In genomic region chr1:183881387-183882084, GRCh38 we compare ENCODE assay signal across 8 cellular contexts.
DNase-seq lines count a peak whose midpoint lies in the region; ATAC-seq, FAIRE-seq and TF ChIP-seq lines count a peak whose summit lies in the region.

No MANE protein-coding gene starts in this region.

- H4K20me1 ChIP-seq in HepG2 (ENCODE audit: insufficient read depth, low read length) (no peaks in the 10 kb centered on the region), OCI-LY7 (ENCODE audit: insufficient read depth, low read length) (no peaks in the 10 kb centered on the region)

- TF ChIP-seq CTCF in choroid plexus epithelial cell (conservative IDR thresholded peaks at IDR 0.05; ENCODE audit: low read depth, low read length) (no peak), HepG2 (CRISPR knock-in tag; IDR thresholded peaks at IDR 0.05) (no peak), uterus (IDR thresholded peaks at IDR 0.05) (no peak), gastrocnemius medialis (IDR thresholded peaks at IDR 0.05 in 4 of 5, conservative IDR thresholded peaks at IDR 0.05 in 1 of 5) (no peak), OCI-LY7 (conservative IDR thresholded peaks at IDR 0.05; ENCODE audit: low read length) (no peak)
- TF ChIP-seq CTCF in CD4-positive, alpha-beta T cell (IDR thresholded peaks at IDR 0.05) = no peak

- BruUV-seq in HepG2 (replicated peaks; lab: Mats Ljungman, UMichigan) = no TSS peak
- BruUV-seq in OCI-LY7 (replicated peaks; lab: Mats Ljungman, UMichigan) = no TSS peak

- CTCF ChIA-PET in HepG2 (lab: Yijun Ruan, JAX; ENCODE audit: low intra/inter-chr PET ratio, low total read pairs) (no interaction called here), OCI-LY7 (lab: Charles Lee; ENCODE audit: unreplicated experiment) (no interaction called here)
- CTCF ChIA-PET in CD4-positive, alpha-beta T cell (lab: Charles Lee) = no interaction called here

- H3K4me2 ChIP-seq in HepG2 (ENCODE audit: low read depth, low read length) (no peak overlapping the region), OCI-LY7 (ENCODE audit: low read length) (no peak overlapping the region)

- no peak overlapping the region for H3K4me3 Mint-ChIP-seq in CD4-positive, alpha-beta T cell

- no peaks in the 10 kb centered on the region for H3K27me3 Mint-ChIP-seq in CD4-positive, alpha-beta T cell

- 14% methylated on average over 1 of the region's 3 CpGs for WGBS in HepG2 (ENCODE audit: low lambda C conversion rate)

- H3K27me3 ChIP-seq in HepG2 (ENCODE audit: control insufficient read depth in 1 of 2, insufficient read depth in 2 of 2, low read length in 2 of 2) (no peaks in the 10 kb centered on the region), uterus (no peaks in the 10 kb centered on the region), gastrocnemius medialis (no peaks in the 10 kb centered on the region)
- no peaks in the 10 kb centered on the region for H3K27me3 ChIP-seq in CD4-positive, alpha-beta T cell (ENCODE audit: control insufficient read depth, insufficient read depth, low read length)

- peaks cover 13% of the 10 kb centered on the region for H3K36me3 Mint-ChIP-seq in CD4-positive, alpha-beta T cell (ENCODE audit: low read depth)

- peaks cover 3% of the 10 kb centered on the region in 2 experiments; a peak in 1 of 5 replicates for H3K36me3 ChIP-seq in HepG2 (replicated peaks in 1 of 2; ENCODE audit: control insufficient read depth in 1 of 2, insufficient read depth in 2 of 2, low read length in 2 of 2)
- no peaks in the 10 kb centered on the region for H3K36me3 ChIP-seq in uterus
- no peaks in the 10 kb centered on the region for H3K36me3 ChIP-seq in gastrocnemius medialis
- no peaks in the 10 kb centered on the region for H3K36me3 ChIP-seq in OCI-LY7 (ENCODE audit: insufficient read depth, low read length)

- H3K9ac ChIP-seq in HepG2 (ENCODE audit: insufficient read depth, low read depth, low read length) = no peak overlapping the region

- ATAC-seq in HepG2 (peak; percentile 91), gastrocnemius medialis (no peak)
- ATAC-seq in CD4-positive, alpha-beta T cell (ENCODE audit: poor library complexity) = no peak

- H3K9me2 ChIP-seq in OCI-LY7 (ENCODE audit: insufficient read depth, low read length) = no peaks in the 10 kb centered on the region

- in situ Hi-C loops in HepG2 (cut with HindIII; ENCODE audit: extremely low pct_ligation_motif_present, low pct_unique_long_range_greater_than_20kb) (no loop called here), gastrocnemius medialis (cut with MboI; ENCODE audit: low sequenced_read_pairs in 4 of 4) (loop anchor here in 1 of 4 donors (25.0 kb wide), 1 partner anchor 419 kb away; the partner anchor contains the start of gene SMG7)

- POLR2A ChIA-PET in HepG2 (lab: Yijun Ruan, JAX) (interaction anchor here (0.8 to 1.7 kb wide), 4 partner anchors 11 to 169 kb away, joined by 3 to 10 read pairs (median 4); partner anchors contain the start of gene TSEN15), OCI-LY7 (lab: Charles Lee) (no interaction called here)
- POLR2A ChIA-PET in CD4-positive, alpha-beta T cell (lab: Charles Lee) = no interaction called here

- H3K27ac ChIP-seq in HepG2 (ENCODE audit: extremely low read length, insufficient read depth, low read length) = no peak overlapping the region
- H3K27ac ChIP-seq in uterus = peak overlapping the region; percentile 44 to 58
- H3K27ac ChIP-seq in CD4-positive, alpha-beta T cell (ENCODE audit: low read depth, low read length) = no peak overlapping the region
- peak overlapping the region in 1 of 4 donors; percentile 32 for H3K27ac ChIP-seq in gastrocnemius medialis
- H3K27ac ChIP-seq in OCI-LY7 (ENCODE audit: low read depth, low read length, poor library complexity, severe bottlenecking) = no peak overlapping the region

- peaks cover 10% of the 10 kb centered on the region for H3K4me1 Mint-ChIP-seq in CD4-positive, alpha-beta T cell (ENCODE audit: low read depth)

- no peak for TF ChIP-seq RAD21 in HepG2 (CRISPR knock-in tag; IDR thresholded peaks at IDR 0.05)

- FAIRE-seq in HepG2 (lab: Jason Lieb, UNC) = no peak

- intact Hi-C loops in HepG2 (cut with micrococcal nuclease; ENCODE audit: unreplicated experiment) = loop anchor here (5.0 kb wide), 1 partner anchor 69 kb away; no protein-coding TSS in a partner anchor
- intact Hi-C loops in uterus (cut with DNase I; ENCODE audit: low total_unique reads) = no loop called here
- intact Hi-C loops in CD4-positive, alpha-beta T cell (cut with DNase I, micrococcal nuclease) = no loop called here
- intact Hi-C loops in gastrocnemius medialis (cut with DNase I; ENCODE audit: low total_unique reads) = no loop called here
- intact Hi-C loops in OCI-LY7 (cut with micrococcal nuclease; ENCODE audit: unreplicated experiment) = no loop called here

- DNase-seq in NCI-H2171 treated with DMSO at 0.1 percent for 48 hours (lab: John Stamatoyannopoulos, UW) (peak; percentile 7), NCI-H2171 (lab: John Stamatoyannopoulos, UW) (no peak), choroid plexus epithelial cell (ENCODE audit: low read depth) (peak; percentile 88), HepG2 (ENCODE audit: low spot score) (peak; percentile 77), uterus (peak in 1 of 2 donors; percentile 36), gastrocnemius medialis (no peak), OCI-LY7 (ENCODE audit: low spot score) (no peak)
- no peak for DNase-seq in CD4-positive, alpha-beta T cell

- H2AFZ ChIP-seq in HepG2 (ENCODE audit: low read length) = no peak overlapping the region
- H2AFZ ChIP-seq in OCI-LY7 (ENCODE audit: low read length) = no peak overlapping the region

- H3K4me3 ChIP-seq in choroid plexus epithelial cell (ENCODE audit: low read depth, low read length) (no peak overlapping the region), HepG2 (replicated peaks in 1 of 3; ENCODE audit: insufficient read depth in 1 of 3, low read depth in 2 of 3, low read length in 3 of 3) (no peak overlapping the region), uterus (no peak overlapping the region), gastrocnemius medialis (no peak overlapping the region), OCI-LY7 (ENCODE audit: low read depth, low read length, poor library complexity, severe bottlenecking) (no peak overlapping the region)

- H3K9me3 Mint-ChIP-seq in CD4-positive, alpha-beta T cell = no peaks in the 10 kb centered on the region

- no peaks in the 10 kb centered on the region for H3K79me2 ChIP-seq in HepG2 (ENCODE audit: insufficient read depth, low read length)
- no peaks in the 10 kb centered on the region for H3K79me2 ChIP-seq in OCI-LY7 (ENCODE audit: insufficient read depth, low read depth, low read length)

- H3K27ac Mint-ChIP-seq in CD4-positive, alpha-beta T cell = no peak overlapping the region

- H3K9me3 ChIP-seq in HepG2 (ENCODE audit: low read length) (no peaks in the 10 kb centered on the region), uterus (no peaks in the 10 kb centered on the region), gastrocnemius medialis (no peaks in the 10 kb centered on the region), OCI-LY7 (ENCODE audit: low read length) (no peaks in the 10 kb centered on the region)
- no peaks in the 10 kb centered on the region for H3K9me3 ChIP-seq in CD4-positive, alpha-beta T cell (ENCODE audit: control insufficient read depth, low read length)

- peaks cover 27% of the 10 kb centered on the region for H3K4me1 ChIP-seq in HepG2 (ENCODE audit: insufficient read depth, low read length)
- peaks cover 0 to 6% of the 10 kb centered on the region in 2 donors for H3K4me1 ChIP-seq in uterus
- H3K4me1 ChIP-seq in gastrocnemius medialis = peaks cover 12 to 17% of the 10 kb centered on the region in 2 donors
- no peaks in the 10 kb centered on the region for H3K4me1 ChIP-seq in OCI-LY7 (ENCODE audit: insufficient read depth, low read length, poor library complexity, severe bottlenecking)

- TF ChIP-seq EP300 in HepG2 (IDR thresholded peaks at IDR 0.05; ENCODE audit: low read depth in 2 of 2, low read length in 2 of 2) (0 out of 4 replicates have a peak, but pooled peaks of 1 of the 2 experiments have one; percentile 10), HepG2 (CRISPR knock-in tag; IDR thresholded peaks at IDR 0.05; ENCODE audit: borderline replicate concordance) (no peak)

- TF ChIP-seq POLR2A in HepG2 (IDR thresholded peaks at IDR 0.05; ENCODE audit: insufficient read depth in 1 of 2, low read depth in 2 of 2, low read length in 2 of 2) (no peak), uterus (IDR thresholded peaks at IDR 0.05) (no peak), gastrocnemius medialis (IDR thresholded peaks at IDR 0.05) (no peak)

TF ChIP-seq in HepG2, 621 proteins besides CTCF, POLR2A, EP300 and RAD21 (continues in another document):
- TF ChIP-seq THAP11 (CRISPR knock-in tag; IDR thresholded peaks at IDR 0.05) (no peak), ZNF75D (CRISPR knock-in tag; IDR thresholded peaks at IDR 0.05; ENCODE audit: borderline replicate concordance) (no peak), ZNF550 (CRISPR knock-in tag; IDR thresholded peaks at IDR 0.05; ENCODE audit: borderline replicate concordance) (no peak), GFI1 (CRISPR knock-in tag; IDR thresholded peaks at IDR 0.05; ENCODE audit: borderline replicate concordance) (no peak), FOXC1 (CRISPR knock-in tag; IDR thresholded peaks at IDR 0.05; ENCODE audit: borderline replicate concordance) (no peak), TRIM22 (IDR thresholded peaks at IDR 0.05) (no peak), LCORL (IDR thresholded peaks at IDR 0.05) (no peak), LCORL (CRISPR knock-in tag; IDR thresholded peaks at IDR 0.05) (peak; percentile 47; the same call in 1 of the 2 replicates), CEBPG (CRISPR knock-in tag; IDR thresholded peaks at IDR 0.05) (peak; percentile 73), CHD4 (IDR thresholded peaks at IDR 0.05; ENCODE audit: borderline replicate concordance, low read length) (no peak), POLR2AphosphoS5 (IDR thresholded peaks at IDR 0.05; ENCODE audit: low read depth, low read length) (no peak), ZBTB3 (CRISPR knock-in tag; IDR thresholded peaks at IDR 0.05; ENCODE audit: borderline replicate concordance, low read depth) (no peak), U2AF1 (optimal IDR thresholded peaks at IDR 0.05; ENCODE audit: low read depth, low read length) (no peak), MZF1 (CRISPR knock-in tag; IDR thresholded peaks at IDR 0.05; ENCODE audit: borderline replicate concordance) (no peak), DMAP1 (CRISPR knock-in tag; IDR thresholded peaks at IDR 0.05) (no peak), IRF2 (CRISPR knock-in tag; IDR thresholded peaks at IDR 0.05) (no peak)

Comparison
In these comparisons a context has a peak if more than half of its experiments do, and no peak if none do; other contexts are left out.
1. DNase-seq: peak in NCI-H2171 treated with DMSO at 0.1 percent for 48 hours (single experiment), choroid plexus epithelial cell (single experiment) and HepG2 (single experiment); none in NCI-H2171 (single experiment), CD4-positive, alpha-beta T cell (0 of 10), gastrocnemius medialis (0 of 2) and OCI-LY7 (single experiment).
2. H3K27ac ChIP-seq: peak in uterus (2 of 2); none in HepG2 (single experiment), CD4-positive, alpha-beta T cell (single experiment) and OCI-LY7 (single experiment).